11 cellular contexts compared by ENCODE assay signal in the genomic region with DNA sequence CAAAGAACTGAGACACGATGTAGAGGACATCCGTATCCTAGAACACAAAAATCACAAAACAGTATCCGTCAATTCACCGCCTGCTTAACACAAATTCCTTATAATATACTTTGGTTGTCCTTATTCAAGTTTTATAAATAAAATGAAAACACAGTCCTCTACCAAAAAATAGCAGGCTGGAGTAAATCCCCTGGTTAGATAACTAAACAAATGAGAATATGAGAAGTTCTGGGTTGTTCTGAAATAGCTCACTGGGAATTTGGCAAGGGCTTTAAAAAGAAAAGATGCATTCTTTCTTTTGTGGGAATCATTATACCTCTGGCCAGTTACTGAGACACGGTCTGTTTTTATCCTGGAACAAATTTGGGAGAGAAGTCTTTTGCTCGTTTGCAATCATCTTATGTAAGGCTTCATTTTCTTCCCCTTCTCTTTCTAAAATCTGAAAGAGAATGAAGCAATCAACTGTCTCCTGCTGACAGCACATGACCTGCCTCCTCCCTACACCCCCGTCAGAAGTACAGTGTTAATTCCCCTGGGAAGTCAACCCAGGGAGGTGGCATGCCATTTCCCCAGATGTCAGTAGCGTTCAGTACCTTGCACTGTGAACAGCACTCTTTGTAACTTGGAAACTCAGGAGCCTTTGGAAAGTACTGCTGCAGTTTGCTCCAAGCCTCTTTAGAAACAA. TPM values are rescaled to one million over a fixed set of nuclear protein-coding genes. Genes with fewer than 3 reads are reported as not detected.
A peak's percentile ranks its signal among the peaks of the same experiment; 100 is the strongest.
DNase-seq lines count a peak whose midpoint lies in the region; ATAC-seq and TF ChIP-seq lines count a peak whose summit lies in the region.
"Had no signal": no experiment of that assay in that cellular context is flagged by ENCODE, and none has a peak within 500 bp of the region (broad histone marks: within the 10 kb centered on the region; RNA-seq: fewer than 3 reads in every experiment).

No MANE protein-coding gene starts in this region.

- H3K9me3 Mint-ChIP-seq in activated T-helper 1 cell treated with anti-CD3 and anti-CD28 coated beads, Interleukin-12 subunit alpha, Interleukin-12 subunit beta, Interleukin-2, Interleukin-4 antibody, amounts not matched to agents 30 ng/mL and 10 ng/mL and 1 ng/mL, durations not matched to agents 14 hours and 24 hours and 36 hours, result no peaks in the 10 kb centered on the region
- H3K9me3 Mint-ChIP-seq in naive thymus-derived CD8-positive, alpha-beta T cell, result no peaks in the 10 kb centered on the region
- H3K9me3 Mint-ChIP-seq: CD8-positive, alpha-beta T cell; IgD-negative memory B cell had no signal

- DNase-seq in Right ventricle myocardium inferior (ENCODE audit: missing footprints), result no peak
- DNase-seq in cardiac septum (ENCODE audit: low spot score), result no peak
- DNase-seq in activated T-helper 1 cell treated with anti-CD3 and anti-CD28 coated beads, Interleukin-12 subunit alpha, Interleukin-12 subunit beta, Interleukin-2, Interleukin-4 antibody, amounts not matched to agents 30 ng/mL and 10 ng/mL and 1 ng/mL, durations not matched to agents 14 hours and 24 hours and 36 hours (ENCODE audit: low spot score), result no peak
- peak; percentile 9 for DNase-seq in hepatocyte (ENCODE audit: low spot score)
- peak; percentile 75 for DNase-seq in superior temporal gyrus (ENCODE audit: extremely low spot score)
- no peak for DNase-seq in naive thymus-derived CD8-positive, alpha-beta T cell
- DNase-seq: CD8-positive, alpha-beta T cell; stimulated activated CD4-positive, alpha-beta T cell treated with anti-CD3 and anti-CD28 coated beads, Interleukin-4, amount 100 ng/mL, for 24 hours had no signal

- H3K4me2 ChIP-seq in hepatocyte, result no peak overlapping the region

- H2AFZ ChIP-seq in hepatocyte, result no peak overlapping the region

- no peaks in the 10 kb centered on the region for H3K27me3 Mint-ChIP-seq in activated T-helper 1 cell treated with anti-CD3 and anti-CD28 coated beads, Interleukin-12 subunit alpha, Interleukin-12 subunit beta, Interleukin-2, Interleukin-4 antibody, amounts not matched to agents 30 ng/mL and 10 ng/mL and 1 ng/mL, durations not matched to agents 14 hours and 24 hours and 36 hours (ENCODE audit: insufficient read depth)
- H3K27me3 Mint-ChIP-seq in naive thymus-derived CD8-positive, alpha-beta T cell, result no peaks in the 10 kb centered on the region
- H3K27me3 Mint-ChIP-seq: IgD-negative memory B cell had no signal

- intact Hi-C loops in Right ventricle myocardium inferior (cut with DNase I), result no loop called here
- intact Hi-C loops in cardiac septum (cut with DNase I), result no loop called here
- intact Hi-C loops in activated T-helper 1 cell treated with anti-CD3 and anti-CD28 coated beads, Interleukin-12 subunit alpha, Interleukin-12 subunit beta, Interleukin-2, Interleukin-4 antibody, amounts not matched to agents 30 ng/mL and 10 ng/mL and 1 ng/mL, durations not matched to agents 14 hours and 24 hours and 36 hours (cut with micrococcal nuclease), result no loop called here

- TF ChIP-seq CTCF in hepatocyte (IDR thresholded peaks at IDR 0.05; ENCODE audit: poor library complexity), result no peak

- H3K27ac ChIP-seq in hepatocyte, result no peak overlapping the region

- POLR2A ChIA-PET in naive thymus-derived CD8-positive, alpha-beta T cell (lab: Charles Lee), result no interaction called here

- H3K4me3 Mint-ChIP-seq in activated T-helper 1 cell treated with anti-CD3 and anti-CD28 coated beads, Interleukin-12 subunit alpha, Interleukin-12 subunit beta, Interleukin-2, Interleukin-4 antibody, amounts not matched to agents 30 ng/mL and 10 ng/mL and 1 ng/mL, durations not matched to agents 14 hours and 24 hours and 36 hours, result no peak overlapping the region
- no peak overlapping the region for H3K4me3 Mint-ChIP-seq in naive thymus-derived CD8-positive, alpha-beta T cell
- H3K4me3 Mint-ChIP-seq: CD8-positive, alpha-beta T cell; IgD-negative memory B cell had no signal

- H3K9me2 ChIP-seq in hepatocyte (replicated peaks; ENCODE audit: insufficient read depth), result no peaks in the 10 kb centered on the region

- H3K27me3 ChIP-seq in hepatocyte, result no peaks in the 10 kb centered on the region

- no peak overlapping the region for H3K4me3 ChIP-seq in hepatocyte

- no peaks in the 10 kb centered on the region for H3K9me3 ChIP-seq in hepatocyte (ENCODE audit: low read depth)

- peak overlapping the region; percentile 4 for H3K27ac Mint-ChIP-seq in activated T-helper 1 cell treated with anti-CD3 and anti-CD28 coated beads, Interleukin-12 subunit alpha, Interleukin-12 subunit beta, Interleukin-2, Interleukin-4 antibody, amounts not matched to agents 30 ng/mL and 10 ng/mL and 1 ng/mL, durations not matched to agents 14 hours and 24 hours and 36 hours
- peak overlapping the region in 1 of 10 donors; percentile 47 for H3K27ac Mint-ChIP-seq in naive thymus-derived CD8-positive, alpha-beta T cell
- H3K27ac Mint-ChIP-seq: CD8-positive, alpha-beta T cell had no signal

- WGBS in hepatocyte (ENCODE audit: low lambda C conversion rate, missing lambda C conversion rate), result 74% methylated on average over 8 of the region's 8 CpGs

- no peaks in the 10 kb centered on the region for H3K4me1 ChIP-seq in hepatocyte (ENCODE audit: insufficient read depth)

- H3K36me3 Mint-ChIP-seq in activated T-helper 1 cell treated with anti-CD3 and anti-CD28 coated beads, Interleukin-12 subunit alpha, Interleukin-12 subunit beta, Interleukin-2, Interleukin-4 antibody, amounts not matched to agents 30 ng/mL and 10 ng/mL and 1 ng/mL, durations not matched to agents 14 hours and 24 hours and 36 hours (ENCODE audit: low read depth), result peaks cover 42% of the 10 kb centered on the region
- peaks cover 6 to 81% (median 26%) of the 10 kb centered on the region in 3 donors for H3K36me3 Mint-ChIP-seq in naive thymus-derived CD8-positive, alpha-beta T cell

- H4K20me1 ChIP-seq in hepatocyte (ENCODE audit: insufficient read depth, poor library complexity, severe bottlenecking), result peaks cover 3% of the 10 kb centered on the region

- no peaks in the 10 kb centered on the region for H3K36me3 ChIP-seq in hepatocyte (replicated peaks; ENCODE audit: insufficient read depth, low read depth)

- ATAC-seq in Right ventricle myocardium inferior (peak; percentile 54), GM18520 (IDR thresholded peaks at IDR 0.05; ENCODE audit: unreplicated experiment) (no peak), GM18868 (IDR thresholded peaks at IDR 0.05; ENCODE audit: unreplicated experiment) (no peak)
- ATAC-seq in naive thymus-derived CD8-positive, alpha-beta T cell, result no peak
- ATAC-seq: CD8-positive, alpha-beta T cell had no signal

- peaks cover 2% of the 10 kb centered on the region for H3K79me2 ChIP-seq in hepatocyte

- H3K4me1 Mint-ChIP-seq in activated T-helper 1 cell treated with anti-CD3 and anti-CD28 coated beads, Interleukin-12 subunit alpha, Interleukin-12 subunit beta, Interleukin-2, Interleukin-4 antibody, amounts not matched to agents 30 ng/mL and 10 ng/mL and 1 ng/mL, durations not matched to agents 14 hours and 24 hours and 36 hours (ENCODE audit: low read depth), result peaks cover 11% of the 10 kb centered on the region
- H3K4me1 Mint-ChIP-seq in naive thymus-derived CD8-positive, alpha-beta T cell, result no peaks in the 10 kb centered on the region

RNA-seq across cellular contexts. Expression of a gene that starts 37.1 kb away (rescaled TPM):
- total RNA-seq in Right ventricle myocardium inferior (4.5 TPM), cardiac septum (2.7 TPM), hepatocyte (12.0 and 12.3 TPM in 2 replicates)
- total RNA-seq in activated T-helper 1 cell treated with anti-CD3 and anti-CD28 coated beads, Interleukin-12 subunit alpha, Interleukin-12 subunit beta, Interleukin-2, Interleukin-4 antibody, amounts not matched to agents 30 ng/mL and 10 ng/mL and 1 ng/mL, durations not matched to agents 14 hours and 24 hours and 36 hours, result 0.23 and 0.81 TPM in 2 replicates
- polyA plus RNA-seq in hepatocyte, result 14.2 and 18.0 TPM in 2 replicates
- total RNA-seq in naive thymus-derived CD8-positive, alpha-beta T cell, result under 1 TPM; 0.49 to 0.60 TPM
- polyA plus RNA-seq in naive thymus-derived CD8-positive, alpha-beta T cell, result not detected
- polyA plus RNA-seq: IgD-negative memory B cell had no signal

Comparison
In these comparisons a context has a peak if more than half of its experiments do, and no peak if none do; other contexts are left out.
1. DNase-seq: peak in hepatocyte (single experiment) and superior temporal gyrus (single experiment); none in Right ventricle myocardium inferior (single experiment), cardiac septum (single experiment), activated T-helper 1 cell treated with anti-CD3 and anti-CD28 coated beads, Interleukin-12 subunit alpha, Interleukin-12 subunit beta, Interleukin-2, Interleukin-4 antibody, amounts not matched to agents 30 ng/mL and 10 ng/mL and 1 ng/mL, durations not matched to agents 14 hours and 24 hours and 36 hours (single experiment) and naive thymus-derived CD8-positive, alpha-beta T cell (0 of 10).